9 cellular contexts compared by ENCODE assay signal in the genomic region with DNA sequence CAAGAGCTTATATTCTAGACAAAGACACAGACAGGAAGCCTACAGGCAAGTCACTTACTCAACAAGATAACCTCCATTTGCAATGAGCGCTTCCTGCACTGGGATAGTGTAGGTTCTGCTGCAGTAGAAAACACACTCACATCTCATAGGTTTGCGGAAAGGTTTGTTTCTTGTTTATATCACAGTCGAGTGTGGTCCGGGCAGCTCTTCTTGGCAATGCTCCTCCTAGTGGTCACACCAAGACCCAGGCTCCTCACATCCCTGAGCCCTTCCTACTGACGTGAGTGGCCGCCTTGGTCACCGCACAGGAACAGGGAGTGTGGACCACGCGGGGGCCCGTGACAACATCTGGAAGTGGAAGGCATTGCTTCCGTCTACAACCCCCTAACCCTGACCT.
DNase-seq lines count a peak whose midpoint lies in the region; ATAC-seq and TF ChIP-seq lines count a peak whose summit lies in the region.
"Had no signal": no experiment of that assay in that cellular context is flagged by ENCODE, and none has a peak within 500 bp of the region (broad histone marks: within the 10 kb centered on the region; RNA-seq: fewer than 3 reads in every experiment).

No MANE protein-coding gene starts in this region.

- DNase-seq in NAMALWA (ENCODE audit: low spot score) = peak; percentile 13
- DNase-seq in cerebellar cortex (ENCODE audit: low spot score) = peak; percentile 87
- no peak for DNase-seq in midbrain (lab: John Stamatoyannopoulos, UW)
- DNase-seq in putamen (ENCODE audit: low spot score) = no peak

- no peak overlapping the region for H3K4me3 Mint-ChIP-seq in nephron

- H3K27ac ChIP-seq in DOHH2 (ENCODE audit: low read depth, low read length) = no peak overlapping the region
- H3K27ac ChIP-seq: breast epithelium had no signal

- H3K4me3 ChIP-seq in DOHH2 (ENCODE audit: low read length) = no peak overlapping the region
- H3K4me3 ChIP-seq: breast epithelium had no signal

- ATAC-seq in HG03108 (IDR thresholded peaks at IDR 0.05; ENCODE audit: unreplicated experiment) = no peak
- no peak for ATAC-seq in HG03520 (IDR thresholded peaks at IDR 0.05; ENCODE audit: unreplicated experiment)

- peaks cover 13% of the 10 kb centered on the region for H3K9me3 Mint-ChIP-seq in nephron

- H3K27me3 ChIP-seq in DOHH2 (ENCODE audit: control insufficient read depth, low read length) = no peaks in the 10 kb centered on the region

- H3K36me3 ChIP-seq in DOHH2 (ENCODE audit: control insufficient read depth, low read length) = no peaks in the 10 kb centered on the region
- H3K36me3 ChIP-seq: breast epithelium had no signal

- H3K79me2 ChIP-seq in DOHH2 (ENCODE audit: control insufficient read depth, low read length) = no peaks in the 10 kb centered on the region

- no peaks in the 10 kb centered on the region for H3F3A ChIP-seq in DOHH2 (ENCODE audit: control insufficient read depth, insufficient read depth)

- no peaks in the 10 kb centered on the region for H3K4me1 ChIP-seq in DOHH2 (ENCODE audit: control insufficient read depth, low read length)
- H3K4me1 ChIP-seq: breast epithelium had no signal

- no peaks in the 10 kb centered on the region for H3K9me2 ChIP-seq in DOHH2 (replicated peaks; ENCODE audit: control insufficient read depth, low read length)

- no peaks in the 10 kb centered on the region for H3K9me3 ChIP-seq in DOHH2 (ENCODE audit: control insufficient read depth, insufficient read depth, low read length)

- TF ChIP-seq CTCF in DOHH2 (IDR thresholded peaks at IDR 0.05; ENCODE audit: low read depth, low read length, poor library complexity, severe bottlenecking) (peak; percentile 45), nephron (IDR thresholded peaks at IDR 0.05; ENCODE audit: unreplicated experiment in 3 of 3) (peak; percentile 47 to 63 (median 57))

- H4K20me1 ChIP-seq in DOHH2 (ENCODE audit: control insufficient read depth, insufficient read depth, low read depth, low read length) = no peaks in the 10 kb centered on the region

- peaks cover 21% of the 10 kb centered on the region for H3K4me1 Mint-ChIP-seq in nephron

- H3K27ac Mint-ChIP-seq in nephron = no peak overlapping the region

- H3K4me2 ChIP-seq in DOHH2 (ENCODE audit: low read length) = no peak overlapping the region

- H3K36me3 Mint-ChIP-seq in nephron (ENCODE audit: low read depth) = no peaks in the 10 kb centered on the region

- peaks cover 56% of the 10 kb centered on the region for H3K27me3 Mint-ChIP-seq in nephron (ENCODE audit: low read depth)

Comparison
In these comparisons a context has a peak if more than half of its experiments do, and no peak if none do; other contexts are left out.
1. DNase-seq: peak in NAMALWA (single experiment) and cerebellar cortex (single experiment); none in midbrain (single experiment) and putamen (single experiment).